ENCODE assay signal across 8 cellular contexts in the genomic region with DNA sequence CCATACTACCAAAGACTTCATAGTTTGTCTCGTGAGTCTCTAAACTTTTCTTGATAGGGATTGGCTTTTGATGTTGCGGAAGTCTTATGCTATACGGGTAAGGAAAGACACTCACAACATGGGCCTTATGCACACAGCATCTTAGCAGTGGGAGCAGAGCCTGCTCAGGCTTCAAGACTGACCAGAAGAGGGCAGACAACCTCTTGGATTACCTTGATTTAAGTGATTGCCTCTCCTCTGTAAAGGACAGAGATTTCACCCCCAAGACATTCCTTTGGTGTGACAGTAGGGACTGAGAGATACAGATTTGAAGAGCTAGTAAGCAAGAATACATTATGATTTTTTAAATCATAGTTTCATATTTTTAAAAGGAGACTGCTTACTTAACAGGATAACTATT.
DNase-seq lines count a peak whose midpoint lies in the region; ATAC-seq and TF ChIP-seq lines count a peak whose summit lies in the region.

No MANE protein-coding gene starts in this region.

- no peak overlapping the region for H2AFZ ChIP-seq in DND-41 (ENCODE audit: low read depth, low read length)

- peak; percentile 55 for DNase-seq in DND-41
- peak; percentile 27 for DNase-seq in MV-4-11 (lab: John Stamatoyannopoulos, UW)
- DNase-seq in activated T-cell treated with anti-CD3 and anti-CD28 coated beads, Interleukin-2, amount 50 U/mL, for 72 hours = peak; percentile 13 to 26
- DNase-seq in iPS-NIHi7 (ENCODE audit: extremely low spot score) = peak; percentile 84
- DNase-seq in superior temporal gyrus (ENCODE audit: extremely low spot score) = peak; percentile 30

- no peak overlapping the region for H3K4me2 ChIP-seq in DND-41 (ENCODE audit: insufficient read depth, low read length)

- no peak overlapping the region for H3K9ac ChIP-seq in DND-41 (ENCODE audit: low read depth, low read length)

- H4K20me1 ChIP-seq in DND-41 (ENCODE audit: insufficient read depth, low read length) = no peaks in the 10 kb centered on the region

- no peak overlapping the region for H3K27ac ChIP-seq in DND-41 (ENCODE audit: low read length)

- no peaks in the 10 kb centered on the region for H3K27me3 ChIP-seq in DND-41 (ENCODE audit: insufficient read depth, low read length, poor library complexity)

- H3K36me3 Mint-ChIP-seq in activated T-cell treated with anti-CD3 and anti-CD28 coated beads, Interleukin-2, amount 50 U/mL, for 72 hours (ENCODE audit: insufficient read depth in 2 of 2) = no peaks in the 10 kb centered on the region

- no peaks in the 10 kb centered on the region for H3K9me3 Mint-ChIP-seq in activated T-cell treated with anti-CD3 and anti-CD28 coated beads, Interleukin-2, amount 50 U/mL, for 72 hours

- H3K4me3 Mint-ChIP-seq in activated T-cell treated with anti-CD3 and anti-CD28 coated beads, Interleukin-2, amount 50 U/mL, for 72 hours = no peak overlapping the region

- H3K9me3 ChIP-seq in DND-41 (ENCODE audit: insufficient read depth, low read length, severe bottlenecking) = no peaks in the 10 kb centered on the region

- no peak overlapping the region for H3K27ac Mint-ChIP-seq in activated T-cell treated with anti-CD3 and anti-CD28 coated beads, Interleukin-2, amount 50 U/mL, for 72 hours

- TF ChIP-seq CTCF in DND-41 (IDR thresholded peaks at IDR 0.05; ENCODE audit: borderline replicate concordance, extremely low read depth, low read length, poor library complexity, severe bottlenecking) = peak; percentile 79

- no peaks in the 10 kb centered on the region for H3K4me1 Mint-ChIP-seq in activated T-cell treated with anti-CD3 and anti-CD28 coated beads, Interleukin-2, amount 50 U/mL, for 72 hours (ENCODE audit: low read depth)

- ATAC-seq in DND-41 (ENCODE audit: insufficient read depth, low read depth) = peak; percentile 92
- ATAC-seq in GM21576 (IDR thresholded peaks at IDR 0.05; ENCODE audit: unreplicated experiment) = peak; percentile 66
- ATAC-seq in activated T-cell treated with anti-CD3 and anti-CD28 coated beads, Interleukin-2, amount 50 U/mL, for 72 hours (replicated peaks in 1 of 2) = peak; percentile 65 to 68
- ATAC-seq in HG03565 (IDR thresholded peaks at IDR 0.05; ENCODE audit: unreplicated experiment) = no peak
- ATAC-seq in GM21529 (IDR thresholded peaks at IDR 0.05; ENCODE audit: unreplicated experiment) = no peak

- no peaks in the 10 kb centered on the region for H3K36me3 ChIP-seq in DND-41 (ENCODE audit: insufficient read depth, low read length)

- H3K27me3 Mint-ChIP-seq in activated T-cell treated with anti-CD3 and anti-CD28 coated beads, Interleukin-2, amount 50 U/mL, for 72 hours (ENCODE audit: low read depth) = no peaks in the 10 kb centered on the region

- H3K4me3 ChIP-seq in DND-41 (ENCODE audit: low read depth in 1 of 2, low read length in 2 of 2) = no peak overlapping the region

- no peaks in the 10 kb centered on the region for H3K79me2 ChIP-seq in DND-41 (ENCODE audit: insufficient read depth, low read length)

- H3K4me1 ChIP-seq in DND-41 (ENCODE audit: insufficient read depth, low read length) = no peaks in the 10 kb centered on the region

Comparison
In these comparisons a context has a peak if more than half of its experiments do, and no peak if none do; other contexts are left out.
1. ATAC-seq: peak in DND-41 (single experiment), GM21576 (single experiment) and activated T-cell treated with anti-CD3 and anti-CD28 coated beads, Interleukin-2, amount 50 U/mL, for 72 hours (2 of 2); none in HG03565 (single experiment) and GM21529 (single experiment).
2. DNase-seq: peak in every context shown above with its lines; median percentile 84 in iPS-NIHi7; 55 in DND-41; 30 in superior temporal gyrus; 27 in MV-4-11; 20 in activated T-cell treated with anti-CD3 and anti-CD28 coated beads, Interleukin-2, amount 50 U/mL, for 72 hours.